ENCODE assay signal across 8 cellular contexts in genomic region chrX:108199691-108200090, GRCh38.
DNase-seq lines count a peak whose midpoint lies in the region; ATAC-seq and TF ChIP-seq lines count a peak whose summit lies in the region.

No MANE protein-coding gene starts in this region.

- H3K36me3 Mint-ChIP-seq in effector memory CD8-positive, alpha-beta T cell (ENCODE audit: insufficient read depth) = no peaks in the 10 kb centered on the region
- H3K36me3 Mint-ChIP-seq in stimulated activated effector memory CD8-positive, alpha-beta T cell treated with anti-CD3 and anti-CD28 coated beads, Interleukin-12 subunit alpha, Interleukin-12 subunit beta, amount 100 ng/mL, for 72 hours = no peaks in the 10 kb centered on the region
- no peaks in the 10 kb centered on the region for H3K36me3 Mint-ChIP-seq in T-helper 2 cell treated with Interferon-gamma antibody and Interleukin-4, amounts not matched to agents 5 μg/mL and 100 μg/mL, for 36 hours (ENCODE audit: low read depth)

- no peaks in the 10 kb centered on the region for H3K9me3 Mint-ChIP-seq in effector memory CD8-positive, alpha-beta T cell
- no peaks in the 10 kb centered on the region for H3K9me3 Mint-ChIP-seq in stimulated activated effector memory CD8-positive, alpha-beta T cell treated with anti-CD3 and anti-CD28 coated beads, Interleukin-12 subunit alpha, Interleukin-12 subunit beta, amount 100 ng/mL, for 72 hours
- H3K9me3 Mint-ChIP-seq in T-helper 2 cell treated with Interferon-gamma antibody and Interleukin-4, amounts not matched to agents 5 μg/mL and 100 μg/mL, for 36 hours = no peaks in the 10 kb centered on the region

- peaks cover 0 to 14% of the 10 kb centered on the region in 2 donors for H3K27me3 Mint-ChIP-seq in effector memory CD8-positive, alpha-beta T cell
- H3K27me3 Mint-ChIP-seq in T-helper 2 cell treated with Interferon-gamma antibody and Interleukin-4, amounts not matched to agents 5 μg/mL and 100 μg/mL, for 36 hours (ENCODE audit: low read depth) = peaks cover 2% of the 10 kb centered on the region

- CTCF ChIA-PET in GM10248 (lab: Yijun Ruan, JAX) = interaction anchor here (0.7 to 1.8 kb wide), 4 partner anchors 9 to 140 kb away, joined by 3 to 6 read pairs (median 3); no protein-coding TSS in a partner anchor

- H3K36me3 ChIP-seq in kidney epithelial cell (ENCODE audit: control insufficient read depth, insufficient read depth, low read length) = no peaks in the 10 kb centered on the region

- H3K27me3 ChIP-seq in kidney epithelial cell (ENCODE audit: control insufficient read depth, insufficient read depth, low read length) = no peaks in the 10 kb centered on the region

- DNase-seq in ACHN = peak; percentile 54
- DNase-seq in GM10248 (ENCODE audit: extremely low spot score) = peak; percentile 11
- peak; percentile 53 for DNase-seq in KBM-7
- DNase-seq in kidney epithelial cell (ENCODE audit: low read depth) = no peak
- no peak for DNase-seq in effector memory CD8-positive, alpha-beta T cell
- DNase-seq in stimulated activated effector memory CD8-positive, alpha-beta T cell treated with anti-CD3 and anti-CD28 coated beads, Interleukin-12 subunit alpha, Interleukin-12 subunit beta, amount 100 ng/mL, for 72 hours (ENCODE audit: low spot score in 2 of 2) = no peak
- DNase-seq in T-helper 2 cell treated with Interferon-gamma antibody and Interleukin-4, amounts not matched to agents 5 μg/mL and 100 μg/mL, for 36 hours (ENCODE audit: low spot score) = no peak

- H3K4me1 Mint-ChIP-seq in effector memory CD8-positive, alpha-beta T cell (ENCODE audit: low read depth in 2 of 2) = peaks cover 0 to 1% of the 10 kb centered on the region in 2 donors
- H3K4me1 Mint-ChIP-seq in stimulated activated effector memory CD8-positive, alpha-beta T cell treated with anti-CD3 and anti-CD28 coated beads, Interleukin-12 subunit alpha, Interleukin-12 subunit beta, amount 100 ng/mL, for 72 hours = no peaks in the 10 kb centered on the region
- H3K4me1 Mint-ChIP-seq in T-helper 2 cell treated with Interferon-gamma antibody and Interleukin-4, amounts not matched to agents 5 μg/mL and 100 μg/mL, for 36 hours (ENCODE audit: low read depth) = no peaks in the 10 kb centered on the region

- POLR2A ChIA-PET in GM10248 (lab: Yijun Ruan, JAX) = no interaction called here

- in situ Hi-C loops in ACHN (cut with HindIII; ENCODE audit: low pct_ligation_motif_present, low pct_unique_long_range_greater_than_20kb, low sequenced_read_pairs) (no loop called here), KBM-7 (cut with MboI; ENCODE audit: low pct_unique_long_range_greater_than_20kb, low sequenced_read_pairs) (no loop called here)

- no peak for ATAC-seq in effector memory CD8-positive, alpha-beta T cell (replicated peaks)
- ATAC-seq in stimulated activated effector memory CD8-positive, alpha-beta T cell treated with anti-CD3 and anti-CD28 coated beads, Interleukin-12 subunit alpha, Interleukin-12 subunit beta, amount 100 ng/mL, for 72 hours = no peak

- TF ChIP-seq CTCF in GM10248 (IDR thresholded peaks at IDR 0.05; ENCODE audit: control extremely low read depth, extremely low read depth, low read depth, missing control alignments) (peak; percentile 34), VCaP (conservative IDR thresholded peaks at IDR 0.05) (peak; percentile 40), kidney epithelial cell (IDR thresholded peaks at IDR 0.05; ENCODE audit: insufficient read depth, low read length, poor library complexity, severe bottlenecking) (peak; percentile 48)

- H3K27ac ChIP-seq in VCaP = no peak overlapping the region

- H3K4me3 ChIP-seq in kidney epithelial cell (ENCODE audit: low read depth, low read length) = no peak overlapping the region

- H3K4me3 Mint-ChIP-seq in effector memory CD8-positive, alpha-beta T cell = no peak overlapping the region
- no peak overlapping the region for H3K4me3 Mint-ChIP-seq in stimulated activated effector memory CD8-positive, alpha-beta T cell treated with anti-CD3 and anti-CD28 coated beads, Interleukin-12 subunit alpha, Interleukin-12 subunit beta, amount 100 ng/mL, for 72 hours
- no peak overlapping the region for H3K4me3 Mint-ChIP-seq in T-helper 2 cell treated with Interferon-gamma antibody and Interleukin-4, amounts not matched to agents 5 μg/mL and 100 μg/mL, for 36 hours

- H3K27ac Mint-ChIP-seq in effector memory CD8-positive, alpha-beta T cell = no peak overlapping the region
- H3K27ac Mint-ChIP-seq in stimulated activated effector memory CD8-positive, alpha-beta T cell treated with anti-CD3 and anti-CD28 coated beads, Interleukin-12 subunit alpha, Interleukin-12 subunit beta, amount 100 ng/mL, for 72 hours = no peak overlapping the region
- H3K27ac Mint-ChIP-seq in T-helper 2 cell treated with Interferon-gamma antibody and Interleukin-4, amounts not matched to agents 5 μg/mL and 100 μg/mL, for 36 hours = no peak overlapping the region

Comparison
In these comparisons a context has a peak if more than half of its experiments do, and no peak if none do; other contexts are left out.
1. DNase-seq: peak in ACHN (single experiment), GM10248 (single experiment) and KBM-7 (single experiment); none in kidney epithelial cell (single experiment), effector memory CD8-positive, alpha-beta T cell (0 of 3), stimulated activated effector memory CD8-positive, alpha-beta T cell treated with anti-CD3 and anti-CD28 coated beads, Interleukin-12 subunit alpha, Interleukin-12 subunit beta, amount 100 ng/mL, for 72 hours (0 of 2) and T-helper 2 cell treated with Interferon-gamma antibody and Interleukin-4, amounts not matched to agents 5 μg/mL and 100 μg/mL, for 36 hours (single experiment).
2. Peak in every context shown above with its lines, with median percentiles within 50 percentile points of each other: CTCF ChIP-seq.